In the genomic region with DNA sequence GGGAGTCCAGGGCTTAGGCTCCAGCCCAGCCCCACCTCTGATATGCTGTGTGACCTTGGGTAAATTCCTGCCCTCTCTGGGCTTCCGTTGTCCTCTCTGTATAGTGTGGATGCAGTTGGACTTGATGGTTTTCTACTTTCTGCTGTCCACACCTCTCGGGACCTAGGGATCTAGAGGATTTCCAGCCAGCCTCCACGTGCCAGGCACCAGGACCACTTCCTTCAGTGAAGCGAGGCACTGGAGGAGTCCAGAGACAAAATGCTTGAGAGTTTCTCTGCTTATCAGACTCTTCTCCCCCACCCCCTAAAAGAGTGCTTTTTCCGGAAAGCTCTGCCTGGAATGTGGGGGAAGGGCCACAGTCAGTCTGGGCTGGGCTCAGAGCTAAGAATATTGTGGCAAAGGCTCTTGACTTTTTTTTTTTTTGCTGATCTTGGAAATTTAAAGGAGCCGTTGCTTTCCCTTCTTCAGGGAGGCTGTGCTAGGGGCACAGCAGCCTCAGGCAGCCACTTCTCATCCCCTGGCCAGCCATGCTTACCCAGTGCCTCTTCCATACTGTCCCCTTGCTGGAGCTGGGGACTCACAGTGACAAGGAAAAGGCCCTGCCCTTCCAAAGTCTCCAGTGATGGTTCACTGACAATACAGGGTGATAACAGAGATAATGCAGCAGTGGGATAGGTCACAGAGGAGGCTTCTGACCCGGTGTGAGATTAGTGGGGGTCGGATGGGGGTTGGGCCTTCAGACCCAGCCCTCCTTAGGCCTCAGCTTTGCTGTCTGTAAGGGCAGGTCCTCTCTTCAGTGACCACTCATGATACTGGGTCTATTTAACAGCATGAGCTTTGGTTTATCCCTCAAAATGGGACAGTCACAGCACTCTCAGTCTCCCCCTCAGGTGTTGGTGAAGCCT, we compare ENCODE assay signal across 9 cellular contexts. TPM values are rescaled to one million over a fixed set of nuclear protein-coding genes. Genes with fewer than 3 reads are reported as not detected.
A peak's percentile ranks its signal among the peaks of the same experiment; 100 is the strongest.
DNase-seq lines count a peak whose midpoint lies in the region; ATAC-seq and TF ChIP-seq lines count a peak whose summit lies in the region.
"Had no signal": no experiment of that assay in that cellular context is flagged by ENCODE, and none has a peak within 500 bp of the region (broad histone marks: within the 10 kb centered on the region; RNA-seq: fewer than 3 reads in every experiment).

No MANE protein-coding gene starts in this region.

- no peaks in the 10 kb centered on the region for H3K9me3 ChIP-seq in esophagus squamous epithelium
- no peaks in the 10 kb centered on the region for H3K9me3 ChIP-seq in neuron (ENCODE audit: low read length)

- TF ChIP-seq POLR2A in esophagus squamous epithelium (IDR thresholded peaks at IDR 0.05): no peak

- intact Hi-C loops in esophagus squamous epithelium (cut with DNase I): no loop called here

- H3K4me3 ChIP-seq in AG04449 (ENCODE audit: low read depth, low read length) (peak overlapping the region; percentile 43), esophagus squamous epithelium (peak overlapping the region in 3 of 4 donors; percentile 0 to 50 (median 3)), neuron (ENCODE audit: low read length) (no peak overlapping the region)

- POLR2A ChIA-PET in AG04449 (lab: Yijun Ruan, JAX) (interaction anchor here (0.7 to 2.5 kb wide), 5 partner anchors 9 to 17 kb away, joined by 3 to 22 read pairs (median 4); no protein-coding TSS in a partner anchor), RWPE1 (lab: Yijun Ruan, JAX; ENCODE audit: low non-redundant PET) (no interaction called here)

- CTCF ChIA-PET in AG04449 (lab: Yijun Ruan, JAX) (interaction anchor here (1.2 to 4.3 kb wide), 7 partner anchors 10 to 151 kb away, joined by 3 to 21 read pairs (median 7); no protein-coding TSS in a partner anchor), RWPE1 (lab: Yijun Ruan, JAX) (interaction anchor here (0.6 to 0.7 kb wide), 3 partner anchors 308 to 1635 kb away, joined by 3 to 6 read pairs (median 4); no protein-coding TSS in a partner anchor)

- TF ChIP-seq CTCF in AG04449 (IDR thresholded peaks at IDR 0.05; ENCODE audit: insufficient read depth, low read length, missing control alignments) (no peak), RWPE1 (conservative IDR thresholded peaks at IDR 0.05; ENCODE audit: low read depth) (no peak), esophagus squamous epithelium (IDR thresholded peaks at IDR 0.05) (no peak)

- peak overlapping the region; percentile 7 for H2AFZ ChIP-seq in neuron (ENCODE audit: low read depth, low read length)

- WGBS in esophagus squamous epithelium, 2 donors: 13 to 20% methylated on average over 6 of the region's 8 CpGs

- no peak for ATAC-seq in HG02759 (IDR thresholded peaks at IDR 0.05; ENCODE audit: unreplicated experiment)
- ATAC-seq in GM21528 (IDR thresholded peaks at IDR 0.05; ENCODE audit: low FRiP score, unreplicated experiment): no peak
- no peak for ATAC-seq in GM18502 (IDR thresholded peaks at IDR 0.05; ENCODE audit: poor library complexity, unreplicated experiment)

- H3K27me3 ChIP-seq in esophagus squamous epithelium (peaks cover 0 to 6% (median 0%) of the 10 kb centered on the region in 4 donors), neuron (ENCODE audit: insufficient read depth, low read length) (no peaks in the 10 kb centered on the region)

- no peaks in the 10 kb centered on the region for H3K36me3 ChIP-seq in esophagus squamous epithelium
- H3K36me3 ChIP-seq in neuron (ENCODE audit: insufficient read depth, low read length): no peaks in the 10 kb centered on the region

- DNase-seq in AG04449 (ENCODE audit: low read depth, low spot score) (no peak), RWPE1 (ENCODE audit: low spot score) (no peak), esophagus squamous epithelium (lab: John Stamatoyannopoulos, UW) (no peak), SKM-1 (lab: John Stamatoyannopoulos, UW; ENCODE audit: unreplicated experiment) (no peak)

- H3K27ac ChIP-seq in RWPE1 (peak overlapping the region; percentile 97), esophagus squamous epithelium (peak overlapping the region; percentile 73 to 99 (median 96))
- H3K27ac ChIP-seq: C4-2B had no signal

- H3K4me1 ChIP-seq in esophagus squamous epithelium (peaks cover 38 to 89% (median 58%) of the 10 kb centered on the region in 3 donors), neuron (ENCODE audit: insufficient read depth, low read length) (peaks cover 35% of the 10 kb centered on the region)

RNA-seq across cellular contexts. Expression of a gene that starts 2.9 kb away (rescaled TPM):
- 10 to 100 TPM; 41.4 to 70.1 (median 46.5) TPM for total RNA-seq in esophagus squamous epithelium

RNA-seq across cellular contexts. Expression of a gene that starts 33.5 kb away (rescaled TPM):
- total RNA-seq in esophagus squamous epithelium: 1 to 10 TPM in 3 of 4 donors, under 1 TPM in 1; 0.57 to 2.3 (median 1.6) TPM
